Comparison of ENCODE assay signal across 37 cellular contexts in genomic region chr4:53374777-53375258, GRCh38.
"Had no signal": no experiment of that assay in that cellular context is flagged by ENCODE, and none has a peak within 500 bp of the region (broad histone marks: within the 10 kb centered on the region; RNA-seq: fewer than 3 reads in every experiment).

No MANE protein-coding gene starts in this region.

- H3K36me3 ChIP-seq: adrenal gland, brain microvascular endothelial cell, breast epithelium had no signal

- H3K4me3 ChIP-seq: adrenal gland, body of pancreas, breast epithelium had no signal

- H3K4me1 ChIP-seq: breast epithelium had no signal

- H3K27ac ChIP-seq: adrenal gland, body of pancreas, brain microvascular endothelial cell, breast epithelium, VCaP had no signal

- H3K9me3 Mint-ChIP-seq: activated B cell treated with CpG ODN at 0.5 μM for 24 hours; activated CD4-positive, alpha-beta memory T cell treated with anti-CD3 and anti-CD28 coated beads for 36 hours; activated CD8-positive, alpha-beta T cell treated with anti-CD3 and anti-CD28 coated beads for 36 hours; activated naive CD4-positive, alpha-beta T cell treated with anti-CD3 and anti-CD28 coated beads for 36 hours; activated naive CD4-positive, alpha-beta T cell treated with anti-CD3 and anti-CD28 coated beads, Interleukin-2, amount 50 U/mL, for 72 hours; activated naive CD8-positive, alpha-beta T cell treated with anti-CD3 and anti-CD28 coated beads for 36 hours; activated T-cell treated with anti-CD3 and anti-CD28 coated beads, Interleukin-2, amount 50 U/mL, for 4 hours; activated T-cell treated with anti-CD3 and anti-CD28 coated beads, Interleukin-2, amount 50 U/mL, for 72 hours; activated T-helper 1 cell treated with anti-CD3 and anti-CD28 coated beads, Interleukin-12 subunit alpha, Interleukin-12 subunit beta, Interleukin-2, Interleukin-4 antibody, amounts not matched to agents 30 ng/mL and 10 ng/mL and 1 ng/mL, durations not matched to agents 14 hours and 24 hours and 36 hours; activated T-helper 17 cell treated with anti-CD3 and anti-CD28 coated beads, Interleukin-2, amount 50 U/mL, for 72 hours; T-helper 1 cell treated with Interleukin-12 subunit alpha and Interleukin-12 subunit beta and Interleukin-4 antibody, amounts not matched to agents 30 μg/mL and 1 μg/mL, for 36 hours; T-helper 2 cell treated with Interferon-gamma antibody and Interleukin-4, amounts not matched to agents 5 μg/mL and 100 μg/mL, for 36 hours had no signal

- ATAC-seq: activated CD8-positive, alpha-beta T cell treated with anti-CD3 and anti-CD28 coated beads for 36 hours; activated naive CD4-positive, alpha-beta T cell treated with anti-CD3 and anti-CD28 coated beads, Interleukin-2, amount 50 U/mL, for 72 hours; activated T-cell treated with anti-CD3 and anti-CD28 coated beads, Interleukin-2, amount 50 U/mL, for 4 hours; activated T-cell treated with anti-CD3 and anti-CD28 coated beads, Interleukin-2, amount 50 U/mL, for 72 hours; activated T-helper 17 cell treated with anti-CD3 and anti-CD28 coated beads, Interleukin-2, amount 50 U/mL, for 72 hours; body of pancreas had no signal

- H3K4me3 Mint-ChIP-seq: activated B cell treated with CpG ODN at 0.5 μM for 24 hours; activated CD4-positive, alpha-beta memory T cell treated with anti-CD3 and anti-CD28 coated beads for 36 hours; activated CD4-positive, alpha-beta T cell treated with anti-CD3 and anti-CD28 coated beads, Interleukin-2, amount 10 ng/mL, durations not matched to agents 24 days and 14 days; activated CD8-positive, alpha-beta T cell treated with anti-CD3 and anti-CD28 coated beads for 36 hours; activated naive CD4-positive, alpha-beta T cell treated with anti-CD3 and anti-CD28 coated beads for 36 hours; activated naive CD8-positive, alpha-beta T cell treated with anti-CD3 and anti-CD28 coated beads for 36 hours; activated T-cell treated with anti-CD3 and anti-CD28 coated beads, Interleukin-2, amount 50 U/mL, for 4 hours; activated T-helper 1 cell treated with anti-CD3 and anti-CD28 coated beads, Interleukin-12 subunit alpha, Interleukin-12 subunit beta, Interleukin-2, Interleukin-4 antibody, amounts not matched to agents 30 ng/mL and 10 ng/mL and 1 ng/mL, durations not matched to agents 14 hours and 24 hours and 36 hours; activated T-helper 17 cell treated with anti-CD3 and anti-CD28 coated beads, Interleukin-2, amount 50 U/mL, for 72 hours; T-helper 1 cell treated with Interleukin-12 subunit alpha and Interleukin-12 subunit beta and Interleukin-4 antibody, amounts not matched to agents 30 μg/mL and 1 μg/mL, for 36 hours; T-helper 2 cell treated with Interferon-gamma antibody and Interleukin-4, amounts not matched to agents 5 μg/mL and 100 μg/mL, for 36 hours had no signal

- FAIRE-seq: astrocyte, TTC549 had no signal

- H3K27me3 ChIP-seq: adrenal gland, body of pancreas had no signal

- H3K9me3 ChIP-seq: adrenal gland, body of pancreas, breast epithelium had no signal

- H3K27ac Mint-ChIP-seq: activated B cell treated with CpG ODN at 0.5 μM for 24 hours; activated CD4-positive, alpha-beta memory T cell treated with anti-CD3 and anti-CD28 coated beads for 36 hours; activated CD4-positive, alpha-beta T cell treated with anti-CD3 and anti-CD28 coated beads, Interleukin-2, amount 10 ng/mL, durations not matched to agents 24 days and 14 days; activated CD8-positive, alpha-beta T cell treated with anti-CD3 and anti-CD28 coated beads for 36 hours; activated naive CD4-positive, alpha-beta T cell treated with anti-CD3 and anti-CD28 coated beads for 36 hours; activated naive CD4-positive, alpha-beta T cell treated with anti-CD3 and anti-CD28 coated beads, Interleukin-2, amount 50 U/mL, for 72 hours; activated naive CD8-positive, alpha-beta T cell treated with anti-CD3 and anti-CD28 coated beads for 36 hours; activated T-cell treated with anti-CD3 and anti-CD28 coated beads, Interleukin-2, amount 50 U/mL, for 72 hours; activated T-helper 1 cell treated with anti-CD3 and anti-CD28 coated beads, Interleukin-12 subunit alpha, Interleukin-12 subunit beta, Interleukin-2, Interleukin-4 antibody, amounts not matched to agents 30 ng/mL and 10 ng/mL and 1 ng/mL, durations not matched to agents 14 hours and 24 hours and 36 hours; activated T-helper 17 cell treated with anti-CD3 and anti-CD28 coated beads, Interleukin-2, amount 50 U/mL, for 72 hours; T-helper 1 cell treated with Interleukin-12 subunit alpha and Interleukin-12 subunit beta and Interleukin-4 antibody, amounts not matched to agents 30 μg/mL and 1 μg/mL, for 36 hours; T-helper 2 cell treated with Interferon-gamma antibody and Interleukin-4, amounts not matched to agents 5 μg/mL and 100 μg/mL, for 36 hours had no signal

- DNase-seq: activated B cell treated with CpG ODN at 0.5 μM for 24 hours; activated CD4-positive, alpha-beta memory T cell treated with anti-CD3 and anti-CD28 coated beads for 36 hours; activated CD4-positive, alpha-beta T cell treated with anti-CD3 and anti-CD28 coated beads for 4 hours; activated CD4-positive, alpha-beta T cell treated with anti-CD3 and anti-CD28 coated beads, Interleukin-2, amount 10 ng/mL, durations not matched to agents 24 days and 14 days; activated CD4-positive, alpha-beta T cell treated with anti-CD3 and anti-CD28 coated beads, Interleukin-2, amount 50 U/mL, for 1 hour; activated CD4-positive, alpha-beta T cell treated with anti-CD3 and anti-CD28 coated beads, Interleukin-2, amount 50 U/mL, for 4 hours; activated CD4-positive, CD25-positive, alpha-beta regulatory T cell treated with anti-CD3 and anti-CD28 coated beads, Interleukin-2, amount 50 U/mL, for 72 hours; activated CD8-positive, alpha-beta memory T cell treated with anti-CD3 and anti-CD28 coated beads, Interleukin-2, amount 50 U/mL, for 4 hours; activated CD8-positive, alpha-beta T cell treated with anti-CD3 and anti-CD28 coated beads for 36 hours; activated effector memory CD4-positive, alpha-beta T cell treated with anti-CD3 and anti-CD28 coated beads, Interleukin-2, amount 50 U/mL, for 16 hours; activated gamma-delta T cell treated with Interleukin-2 at 50 U/mL for 16 hours; activated naive CD4-positive, alpha-beta T cell; activated naive CD4-positive, alpha-beta T cell treated with anti-CD3 and anti-CD28 coated beads for 36 hours; activated naive CD4-positive, alpha-beta T cell treated with anti-CD3 and anti-CD28 coated beads, Interleukin-2, amount 50 U/mL, for 16 hours; activated naive CD8-positive, alpha-beta T cell treated with anti-CD3 and anti-CD28 coated beads for 36 hours; activated T-cell treated with anti-CD3 and anti-CD28 coated beads for 4 hours; activated T-cell treated with anti-CD3 and anti-CD28 coated beads, Interleukin-2, amount 50 U/mL, for 1 hour; activated T-cell treated with anti-CD3 and anti-CD28 coated beads, Interleukin-2, amount 50 U/mL, for 4 hours; activated T-cell treated with anti-CD3 and anti-CD28 coated beads, Interleukin-2, amount 50 U/mL, for 72 hours; adrenal gland; amniotic stem cell; aorta; body of pancreas; brain microvascular endothelial cell; central memory CD4-positive, alpha-beta T cell; T-helper 1 cell; T-helper 2 cell; T-helper 9 cell had no signal
